30 cellular contexts compared by ENCODE assay signal in the genomic region with DNA sequence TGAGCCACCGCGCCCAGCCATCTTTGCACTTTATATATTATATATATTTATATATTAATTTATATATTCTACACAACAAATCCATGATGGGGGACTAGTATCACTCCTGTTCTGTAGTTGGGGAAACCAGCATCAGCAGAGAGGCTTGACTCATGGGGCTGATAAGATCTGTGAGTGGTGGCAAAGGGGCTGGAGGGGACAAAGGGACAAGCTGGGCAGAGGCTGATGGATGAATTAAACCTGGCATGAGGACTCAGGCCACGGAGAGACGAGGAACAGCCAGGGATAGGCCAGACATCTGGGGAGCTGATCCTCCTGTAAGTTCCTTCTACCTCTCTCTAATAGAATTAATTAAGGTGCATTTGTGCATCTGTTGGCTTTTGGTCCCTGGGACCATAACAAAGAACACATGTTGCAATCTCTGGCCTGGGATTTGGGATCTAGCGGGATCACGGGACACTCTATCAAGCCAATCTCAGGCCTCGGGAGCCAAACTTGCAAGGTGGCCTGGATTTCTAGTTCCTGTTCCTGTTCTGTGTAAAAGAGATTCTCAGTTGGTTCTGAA. TPM values are rescaled to one million over a fixed set of nuclear protein-coding genes. Genes with fewer than 3 reads are reported as not detected.
A peak's percentile ranks its signal among the peaks of the same experiment; 100 is the strongest.
DNase-seq lines count a peak whose midpoint lies in the region; ATAC-seq and TF ChIP-seq lines count a peak whose summit lies in the region.
"Had no signal": no experiment of that assay in that cellular context is flagged by ENCODE, and none has a peak within 500 bp of the region (broad histone marks: within the 10 kb centered on the region; RNA-seq: fewer than 3 reads in every experiment).

No MANE protein-coding gene starts in this region.

- H2AFZ ChIP-seq in Karpas-422 (ENCODE audit: low read length) = no peak overlapping the region
- H2AFZ ChIP-seq in SU-DHL-6 (ENCODE audit: low read depth, low read length, severe bottlenecking) = no peak overlapping the region

- H3F3A ChIP-seq in SU-DHL-6 (ENCODE audit: insufficient read depth) = peaks cover 55% of the 10 kb centered on the region

- H3K79me2 ChIP-seq in Karpas-422 (ENCODE audit: low read length) (peaks cover 20% of the 10 kb centered on the region), SU-DHL-6 (ENCODE audit: insufficient read depth, low read length) (peaks cover 42% of the 10 kb centered on the region)

- peak overlapping the region; percentile 25 for H3K27ac Mint-ChIP-seq in activated CD8-positive, alpha-beta memory T cell treated with anti-CD3 and anti-CD28 coated beads, Interleukin-2, amount 10 ng/mL, durations not matched to agents 7 days and 5 days
- no peak overlapping the region for H3K27ac Mint-ChIP-seq in neural crest cell (ENCODE audit: unreplicated experiment)
- H3K27ac Mint-ChIP-seq in activated CD4-positive, alpha-beta T cell treated with anti-CD3 and anti-CD28 coated beads for 36 hours = no peak overlapping the region
- H3K27ac Mint-ChIP-seq: activated CD4-positive, alpha-beta T cell treated with anti-CD3 and anti-CD28 coated beads, Interleukin-2, amount 10 ng/mL, durations not matched to agents 7 days and 5 days; CD4-positive, alpha-beta T cell; dendritic cell treated with granulocyte-macrophage colony-stimulating factor and Interleukin-4, amounts not matched to agents 40 ng/mL and 50 ng/mL, for 4 days; GM23338 had no signal

- peaks cover 46% of the 10 kb centered on the region for H3K4me1 Mint-ChIP-seq in activated CD8-positive, alpha-beta memory T cell treated with anti-CD3 and anti-CD28 coated beads, Interleukin-2, amount 10 ng/mL, durations not matched to agents 7 days and 5 days
- H3K4me1 Mint-ChIP-seq in neural crest cell = no peaks in the 10 kb centered on the region
- H3K4me1 Mint-ChIP-seq in activated CD4-positive, alpha-beta T cell treated with anti-CD3 and anti-CD28 coated beads for 36 hours = peaks cover 13% of the 10 kb centered on the region

- H3K36me3 ChIP-seq in Karpas-422 (ENCODE audit: insufficient read depth, low read length) (no peaks in the 10 kb centered on the region), SU-DHL-6 (ENCODE audit: low read length) (no peaks in the 10 kb centered on the region)
- H3K36me3 ChIP-seq: esophagus squamous epithelium, uterus had no signal

- intact Hi-C loops in activated CD4-positive, alpha-beta T cell treated with anti-CD3 and anti-CD28 coated beads for 36 hours (cut with DNase I, micrococcal nuclease) = loop anchor here in 1 of 2 experiments (2.0 kb wide), 1 partner anchor 53 kb away; the partner anchor contains the start of gene PNRC2

- peak overlapping the region; percentile 70 for H3K4me2 ChIP-seq in Karpas-422 (ENCODE audit: low read depth, low read length, poor library complexity, severe bottlenecking)
- peak overlapping the region; percentile 71 for H3K4me2 ChIP-seq in SU-DHL-6 (ENCODE audit: low read depth, low read length, poor library complexity, severe bottlenecking)
- H3K4me2 ChIP-seq: GM23338 had no signal

- H3K27ac ChIP-seq in Karpas-422 (ENCODE audit: low read length) = peak overlapping the region; percentile 97
- H3K27ac ChIP-seq in SU-DHL-6 (ENCODE audit: low read depth, low read length) = peak overlapping the region; percentile 96
- H3K27ac ChIP-seq: esophagus squamous epithelium, uterus had no signal

- no peaks in the 10 kb centered on the region for H3K9me3 Mint-ChIP-seq in activated CD8-positive, alpha-beta memory T cell treated with anti-CD3 and anti-CD28 coated beads, Interleukin-2, amount 10 ng/mL, durations not matched to agents 7 days and 5 days (ENCODE audit: low read depth)
- no peaks in the 10 kb centered on the region for H3K9me3 Mint-ChIP-seq in neural crest cell
- H3K9me3 Mint-ChIP-seq in activated CD4-positive, alpha-beta T cell treated with anti-CD3 and anti-CD28 coated beads for 36 hours (ENCODE audit: low read depth) = no peaks in the 10 kb centered on the region
- H3K9me3 Mint-ChIP-seq: activated CD4-positive, alpha-beta T cell treated with anti-CD3 and anti-CD28 coated beads, Interleukin-2, amount 10 ng/mL, durations not matched to agents 7 days and 5 days; activated naive CD4-positive, alpha-beta T cell treated with anti-CD3 and anti-CD28 coated beads, Interleukin-2, amount 50 U/mL, for 72 hours; activated T-helper 2 cell treated with anti-CD3 and anti-CD28 coated beads, Interferon-gamma antibody, Interleukin-2, Interleukin-4, amounts not matched to agents 10 μg/mL and 5 μg/mL and 100 μg/mL, durations not matched to agents 14 hours and 24 hours and 36 hours; CD4-positive, alpha-beta T cell; dendritic cell treated with granulocyte-macrophage colony-stimulating factor and Interleukin-4, amounts not matched to agents 40 ng/mL and 50 ng/mL, for 4 days; GM23338; stimulated activated naive CD8-positive, alpha-beta T cell treated with anti-CD3 and anti-CD28 coated beads, Interleukin-15, Interleukin-2, amounts not matched to agents 100 ng/mL and 50 ng/mL, for 24 hours had no signal

- H3K4me3 ChIP-seq in Karpas-422 (ENCODE audit: low read length) (no peak overlapping the region), SU-DHL-6 (ENCODE audit: insufficient read depth, low read length, poor library complexity, severe bottlenecking) (no peak overlapping the region)
- H3K4me3 ChIP-seq: esophagus squamous epithelium, GM23338, SK-N-MC, uterus had no signal

- H3K9me3 ChIP-seq in Karpas-422 (ENCODE audit: low read length) (no peaks in the 10 kb centered on the region), SU-DHL-6 (ENCODE audit: insufficient read depth, low read length) (no peaks in the 10 kb centered on the region)
- H3K9me3 ChIP-seq: esophagus squamous epithelium, uterus had no signal

- H4K20me1 ChIP-seq in Karpas-422 (ENCODE audit: insufficient read depth, low read depth, low read length) (no peaks in the 10 kb centered on the region), SU-DHL-6 (ENCODE audit: low read depth, low read length) (no peaks in the 10 kb centered on the region)

- H3K27me3 ChIP-seq in Karpas-422 (ENCODE audit: low read length) (no peaks in the 10 kb centered on the region), SU-DHL-6 (ENCODE audit: low read length) (no peaks in the 10 kb centered on the region)

- POLR2A ChIA-PET in activated CD4-positive, alpha-beta T cell treated with anti-CD3 and anti-CD28 coated beads for 36 hours (lab: Charles Lee) = no interaction called here

- H3K9ac ChIP-seq in Karpas-422 (ENCODE audit: low read length) (peak overlapping the region; percentile 41), SU-DHL-6 (ENCODE audit: low read length) (peak overlapping the region; percentile 45)

- no peak overlapping the region for H3K4me3 Mint-ChIP-seq in activated CD8-positive, alpha-beta memory T cell treated with anti-CD3 and anti-CD28 coated beads, Interleukin-2, amount 10 ng/mL, durations not matched to agents 7 days and 5 days
- peak overlapping the region; percentile 67 for H3K4me3 Mint-ChIP-seq in neural crest cell
- no peak overlapping the region for H3K4me3 Mint-ChIP-seq in activated CD4-positive, alpha-beta T cell treated with anti-CD3 and anti-CD28 coated beads for 36 hours
- H3K4me3 Mint-ChIP-seq: activated CD4-positive, alpha-beta T cell treated with anti-CD3 and anti-CD28 coated beads, Interleukin-2, amount 10 ng/mL, durations not matched to agents 7 days and 5 days; CD4-positive, alpha-beta T cell; dendritic cell treated with granulocyte-macrophage colony-stimulating factor and Interleukin-4, amounts not matched to agents 40 ng/mL and 50 ng/mL, for 4 days; GM23338 had no signal

- peaks cover 56% of the 10 kb centered on the region for H3K27me3 Mint-ChIP-seq in activated CD8-positive, alpha-beta memory T cell treated with anti-CD3 and anti-CD28 coated beads, Interleukin-2, amount 10 ng/mL, durations not matched to agents 7 days and 5 days
- peaks cover 68% of the 10 kb centered on the region for H3K27me3 Mint-ChIP-seq in neural crest cell (ENCODE audit: low read depth)
- H3K27me3 Mint-ChIP-seq in activated CD4-positive, alpha-beta T cell treated with anti-CD3 and anti-CD28 coated beads for 36 hours = peaks cover 48% of the 10 kb centered on the region
- H3K27me3 Mint-ChIP-seq: stimulated activated naive CD8-positive, alpha-beta T cell treated with anti-CD3 and anti-CD28 coated beads, Interleukin-15, Interleukin-2, amounts not matched to agents 100 ng/mL and 50 ng/mL, for 24 hours had no signal

- TF ChIP-seq CTCF in SU-DHL-6 (IDR thresholded peaks at IDR 0.05; ENCODE audit: insufficient read depth, low read length, poor library complexity, severe bottlenecking) (no peak), neural crest cell (conservative IDR thresholded peaks at IDR 0.05) (no peak)

- H3K4me1 ChIP-seq in Karpas-422 (ENCODE audit: low read length) = peaks cover 69% of the 10 kb centered on the region

- H3K9me2 ChIP-seq in Karpas-422 (replicated peaks; ENCODE audit: insufficient read depth, low read length) (no peaks in the 10 kb centered on the region), SU-DHL-6 (replicated peaks; ENCODE audit: insufficient read depth, low read length) (no peaks in the 10 kb centered on the region)

- CTCF ChIA-PET in activated CD8-positive, alpha-beta memory T cell treated with anti-CD3 and anti-CD28 coated beads, Interleukin-2, amount 10 ng/mL, durations not matched to agents 7 days and 5 days (lab: Charles Lee) = interaction anchor here (1.1 to 1.6 kb wide), 2 partner anchors 11 to 134 kb away, joined by 4 to 5 read pairs; no protein-coding TSS in a partner anchor
- CTCF ChIA-PET in activated CD4-positive, alpha-beta T cell treated with anti-CD3 and anti-CD28 coated beads for 36 hours (lab: Charles Lee) = interaction anchor here (1.8 kb wide), 1 partner anchor 95 kb away, joined by 5 read pairs; no protein-coding TSS in a partner anchor

- no peak for DNase-seq in activated CD8-positive, alpha-beta memory T cell treated with anti-CD3 and anti-CD28 coated beads, Interleukin-2, amount 10 ng/mL, durations not matched to agents 7 days and 5 days
- no peak for DNase-seq in activated CD8-positive, alpha-beta memory T cell treated with anti-CD3 and anti-CD28 coated beads, Interleukin-2, amount 50 U/mL, for 4 hours
- DNase-seq in Karpas-422 = no peak
- DNase-seq in neural crest cell (ENCODE audit: low read depth, low spot score) = no peak
- no peak for DNase-seq in activated CD4-positive, alpha-beta T cell treated with anti-CD3 and anti-CD28 coated beads for 36 hours
- no peak for DNase-seq in NCI-H1048 (lab: John Stamatoyannopoulos, UW)
- DNase-seq: activated CD4-positive, alpha-beta T cell treated with anti-CD3 and anti-CD28 coated beads, Interleukin-2, amount 10 ng/mL, durations not matched to agents 7 days and 5 days; CD4-positive, alpha-beta T cell; central memory CD4-positive, alpha-beta T cell; EL; esophagus squamous epithelium; foreskin melanocyte; left cardiac atrium; NCI-H1436; NCI-H2081 treated with DMSO at 0.1 percent for 48 hours; NCI-H226; NCI-H748 treated with DMSO at 0.1 percent for 48 hours; stimulated activated CD4-positive, alpha-beta T cell treated with anti-CD3 and anti-CD28 coated beads, Interleukin-4, amount 100 ng/mL, for 4 hours; uterus had no signal

- no peak for ATAC-seq in activated CD8-positive, alpha-beta memory T cell treated with anti-CD3 and anti-CD28 coated beads, Interleukin-2, amount 10 ng/mL, durations not matched to agents 7 days and 5 days
- no peak for ATAC-seq in activated CD4-positive, alpha-beta T cell treated with anti-CD3 and anti-CD28 coated beads for 36 hours
- no peak for ATAC-seq in HG03342 (IDR thresholded peaks at IDR 0.05; ENCODE audit: unreplicated experiment)
- ATAC-seq: GM23338, left cardiac atrium had no signal

- H3K36me3 Mint-ChIP-seq in activated CD8-positive, alpha-beta memory T cell treated with anti-CD3 and anti-CD28 coated beads, Interleukin-2, amount 10 ng/mL, durations not matched to agents 7 days and 5 days = peaks cover 2% of the 10 kb centered on the region
- H3K36me3 Mint-ChIP-seq in neural crest cell (ENCODE audit: low read depth) = no peaks in the 10 kb centered on the region
- no peaks in the 10 kb centered on the region for H3K36me3 Mint-ChIP-seq in activated CD4-positive, alpha-beta T cell treated with anti-CD3 and anti-CD28 coated beads for 36 hours (ENCODE audit: low read depth)
- H3K36me3 Mint-ChIP-seq: activated naive CD4-positive, alpha-beta T cell treated with anti-CD3 and anti-CD28 coated beads, Interleukin-2, amount 50 U/mL, for 72 hours had no signal

RNA-seq across cellular contexts. Expression of gene CNR2, which starts 7.6 kb away (rescaled TPM):
- under 1 TPM; 0.14 to 0.47 TPM for total RNA-seq in activated CD8-positive, alpha-beta memory T cell treated with anti-CD3 and anti-CD28 coated beads, Interleukin-2, amount 10 ng/mL, durations not matched to agents 7 days and 5 days
- total RNA-seq in Karpas-422 (2014; rRNA removed; shearing (Covaris generic); ENCODE audit: low replicate concordance) = 16.4 and 18.9 TPM in 2 replicates
- not detected in 2 replicates for total RNA-seq in neural crest cell
- total RNA-seq in activated CD4-positive, alpha-beta T cell treated with anti-CD3 and anti-CD28 coated beads for 36 hours = not detected
- total RNA-seq: A172, astrocyte, GM23338, left cardiac atrium, lung microvascular endothelial cell had no signal

RNA-seq across cellular contexts. Expression of gene FUCA1, which starts 37.5 kb away (rescaled TPM):
- 1 to 10 TPM; 5.6 to 6.5 TPM for total RNA-seq in activated CD8-positive, alpha-beta memory T cell treated with anti-CD3 and anti-CD28 coated beads, Interleukin-2, amount 10 ng/mL, durations not matched to agents 7 days and 5 days
- total RNA-seq in Karpas-422 (2014; rRNA removed; shearing (Covaris generic); ENCODE audit: low replicate concordance) = 37.8 and 47.2 TPM in 2 replicates
- 6.7 and 7.6 TPM in 2 replicates for total RNA-seq in neural crest cell
- 1 to 10 TPM; 4.2 to 4.5 TPM for total RNA-seq in activated CD4-positive, alpha-beta T cell treated with anti-CD3 and anti-CD28 coated beads for 36 hours

RNA-seq across cellular contexts. Expression of gene PNRC2, which starts 54.1 kb away (rescaled TPM):
- 100 to 1,000 TPM; 139 to 147 TPM for total RNA-seq in activated CD8-positive, alpha-beta memory T cell treated with anti-CD3 and anti-CD28 coated beads, Interleukin-2, amount 10 ng/mL, durations not matched to agents 7 days and 5 days
- total RNA-seq in Karpas-422 (2014; rRNA removed; shearing (Covaris generic); ENCODE audit: low replicate concordance) = 114 and 140 TPM in 2 replicates
- total RNA-seq in neural crest cell = 178 and 189 TPM in 2 replicates
- total RNA-seq in activated CD4-positive, alpha-beta T cell treated with anti-CD3 and anti-CD28 coated beads for 36 hours = 100 to 1,000 TPM; 133 to 142 TPM

Comparison
In these comparisons a context has a peak if more than half of its experiments do, and no peak if none do; other contexts are left out.
1. RNA of gene CNR2, which starts 7.6 kb away (total RNA-seq): 16.4 to 18.9 TPM in Karpas-422; 0.14 to 0.47 TPM in activated CD8-positive, alpha-beta memory T cell treated with anti-CD3 and anti-CD28 coated beads, Interleukin-2, amount 10 ng/mL, durations not matched to agents 7 days and 5 days, not detected in neural crest cell and not detected in activated CD4-positive, alpha-beta T cell treated with anti-CD3 and anti-CD28 coated beads for 36 hours; every median in the first group is over 10 times any median in the second.